Comparison of ENCODE assay signal across 26 cellular contexts in the genomic region with DNA sequence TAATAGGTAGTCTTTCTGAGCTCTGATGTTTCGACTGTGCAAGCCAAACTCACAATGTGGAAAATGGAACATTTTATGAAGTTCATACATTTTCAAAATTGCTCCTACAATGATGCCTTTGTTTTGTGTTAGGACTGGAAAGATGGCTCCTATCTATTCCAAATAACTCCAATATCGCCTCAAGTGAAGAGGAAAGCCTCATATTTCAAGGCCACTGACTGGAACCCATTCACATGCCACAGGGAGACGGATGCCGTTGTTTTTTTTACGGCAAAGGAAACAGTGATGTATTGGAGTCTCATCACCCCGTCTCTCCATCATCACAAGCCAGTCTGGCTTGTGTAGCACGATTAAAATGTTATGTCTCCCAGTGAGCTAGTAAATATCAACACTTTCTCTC.
"Had no signal": no experiment of that assay in that cellular context is flagged by ENCODE, and none has a peak within 500 bp of the region (broad histone marks: within the 10 kb centered on the region; RNA-seq: fewer than 3 reads in every experiment).

No MANE protein-coding gene starts in this region.

- H3K36me3 Mint-ChIP-seq: immature natural killer cell; naive thymus-derived CD8-positive, alpha-beta T cell; stimulated activated memory B cell treated with anti-CD40 and anti-IgM and Interleukin-4, amounts not matched to agents 10 μg/mL and 1 μg/mL and 100 μg/mL, for 72 hours; type B pancreatic cell had no signal

- H3K27ac ChIP-seq: left ventricle myocardium inferior, ovary, spleen, vagina had no signal

- H3K4me3 ChIP-seq: heart left ventricle, left ventricle myocardium inferior, lung, mucosa of descending colon, ovary, sigmoid colon, spleen, tibial nerve, vagina had no signal

- H3K27ac Mint-ChIP-seq: immature natural killer cell; naive thymus-derived CD8-positive, alpha-beta T cell; nephron progenitor cell; progenitor cell of endocrine pancreas; stimulated activated memory B cell treated with anti-CD40 and anti-IgM and Interleukin-4, amounts not matched to agents 10 μg/mL and 1 μg/mL and 100 μg/mL, for 72 hours; stimulated activated naive CD8-positive, alpha-beta T cell treated with anti-CD3 and anti-CD28 coated beads, Interleukin-15, amount 100 ng/mL, for 72 hours; type B pancreatic cell had no signal

- H3K9me3 Mint-ChIP-seq: naive thymus-derived CD8-positive, alpha-beta T cell; stimulated activated memory B cell treated with anti-CD40 and anti-IgM and Interleukin-4, amounts not matched to agents 10 μg/mL and 1 μg/mL and 100 μg/mL, for 72 hours; stimulated activated naive CD8-positive, alpha-beta T cell treated with anti-CD3 and anti-CD28 coated beads, Interleukin-15, amount 100 ng/mL, for 72 hours had no signal

- H3K4me3 Mint-ChIP-seq: immature natural killer cell; naive thymus-derived CD8-positive, alpha-beta T cell; nephron progenitor cell; stimulated activated memory B cell treated with anti-CD40 and anti-IgM and Interleukin-4, amounts not matched to agents 10 μg/mL and 1 μg/mL and 100 μg/mL, for 72 hours; stimulated activated naive CD8-positive, alpha-beta T cell treated with anti-CD3 and anti-CD28 coated beads, Interleukin-15, amount 100 ng/mL, for 72 hours; type B pancreatic cell had no signal

- H3K27me3 ChIP-seq: heart left ventricle, ovary, sigmoid colon, spleen, tibial nerve, vagina had no signal

- H3K36me3 ChIP-seq: heart left ventricle, left ventricle myocardium inferior, ovary, sigmoid colon, spleen, tibial nerve, vagina had no signal

- H3K4me1 ChIP-seq: heart left ventricle, left ventricle myocardium inferior, spleen, vagina had no signal

- H3K4me1 Mint-ChIP-seq: immature natural killer cell; naive thymus-derived CD8-positive, alpha-beta T cell; stimulated activated memory B cell treated with anti-CD40 and anti-IgM and Interleukin-4, amounts not matched to agents 10 μg/mL and 1 μg/mL and 100 μg/mL, for 72 hours; stimulated activated naive CD8-positive, alpha-beta T cell treated with anti-CD3 and anti-CD28 coated beads, Interleukin-15, amount 100 ng/mL, for 72 hours had no signal

- H3K9me3 ChIP-seq: heart left ventricle, left ventricle myocardium inferior, mucosa of descending colon, ovary, sigmoid colon, spleen, tibial nerve, vagina had no signal

- ATAC-seq: heart left ventricle; mucosa of descending colon; naive thymus-derived CD8-positive, alpha-beta T cell; right cardiac atrium; stimulated activated memory B cell treated with anti-CD40 and anti-IgM and Interleukin-4, amounts not matched to agents 10 μg/mL and 1 μg/mL and 100 μg/mL, for 72 hours; stimulated activated naive CD8-positive, alpha-beta T cell treated with anti-CD3 and anti-CD28 coated beads, Interleukin-15, amount 100 ng/mL, for 72 hours had no signal

- DNase-seq: heart left ventricle; hypothalamus; immature natural killer cell; left ventricle myocardium inferior; mesendoderm; midbrain; mucosa of descending colon; naive thymus-derived CD8-positive, alpha-beta T cell; nephron progenitor cell; ovary; retina; right cardiac atrium; sigmoid colon; small intestine; spleen; stimulated activated CD4-positive, alpha-beta T cell treated with anti-CD3 and anti-CD28 coated beads, Interleukin-4, amount 100 ng/mL, for 4 hours; stimulated activated CD8-positive, alpha-beta memory T cell treated with anti-CD3 and anti-CD28 coated beads, Interleukin-4, amount 100 ng/mL, for 48 hours; stimulated activated naive CD4-positive, alpha-beta T cell treated with Interleukin-2 at 50 U/mL for 16 hours; stimulated activated naive CD8-positive, alpha-beta T cell treated with anti-CD3 and anti-CD28 coated beads, Interleukin-15, amount 100 ng/mL, for 72 hours; substantia nigra had no signal
